10 cellular contexts compared by ENCODE assay signal in genomic region chr11:63531074-63531792, GRCh38. TPM values are rescaled to one million over a fixed set of nuclear protein-coding genes. Genes with fewer than 3 reads are reported as not detected.
DNase-seq lines count a peak whose midpoint lies in the region; ATAC-seq, FAIRE-seq and TF ChIP-seq lines count a peak whose summit lies in the region.
"Not testable (repeated sequence)": the region's sequence is repeated elsewhere in the genome, so short reads cannot be mapped to it uniquely, and the experiment has no call there.
"Had no signal": no experiment of that assay in that cellular context is flagged by ENCODE, and none has a peak within 500 bp of the region (broad histone marks: within the 10 kb centered on the region; RNA-seq: fewer than 3 reads in every experiment).

No MANE protein-coding gene starts in this region.

- H3K4me1 Mint-ChIP-seq in memory B cell: peaks cover 22% of the 10 kb centered on the region

- peak overlapping the region; percentile 43 for H3K27ac Mint-ChIP-seq in memory B cell

- FAIRE-seq in GM12891 (lab: Jason Lieb, UNC): peak; percentile 97

- not testable (repeated sequence) for DNase-seq in GM12891 (ENCODE audit: insufficient read length, low spot score); upper lobe of right lung
- DNase-seq in HPDE6-E6E7 (ENCODE audit: extremely low spot score): peak; percentile 56
- peak; percentile 22 for DNase-seq in SIG-M5 treated with dmso at 0.1 percent for 504 hours (lab: John Stamatoyannopoulos, UW; ENCODE audit: unreplicated experiment)
- peak; percentile 18 to 29 for DNase-seq in activated T-helper 1 cell treated with anti-CD3 and anti-CD28 coated beads, Interleukin-2, amount 50 U/mL, for 16 hours (ENCODE audit: low read depth in 1 of 2, low spot score in 1 of 2)
- peak; percentile 76 for DNase-seq in epithelial cell of prostate (ENCODE audit: low read depth, low spot score)
- peak in 1 of 2 donors; percentile 48 for DNase-seq in memory B cell (ENCODE audit: low spot score in 2 of 2)

- not testable (repeated sequence) for H3K36me3 ChIP-seq in upper lobe of right lung

- H3K4me3 ChIP-seq in upper lobe of right lung: not testable (repeated sequence)

- H3K4me3 Mint-ChIP-seq in memory B cell: peak overlapping the region; percentile 14

- H3K27me3 Mint-ChIP-seq in memory B cell: not testable (repeated sequence)

- ATAC-seq in GM21825 (IDR thresholded peaks at IDR 0.05; ENCODE audit: unreplicated experiment): peak; percentile 81
- ATAC-seq in memory B cell (ENCODE audit: low read depth): peak; percentile 98
- peak; percentile 96 for ATAC-seq in upper lobe of right lung

- H3K36me3 Mint-ChIP-seq in memory B cell: not testable (repeated sequence)

- H3K4me1 ChIP-seq in upper lobe of right lung: peaks cover 22% of the 10 kb centered on the region

- H3K9me3 ChIP-seq in upper lobe of right lung: not testable (repeated sequence)

- not testable (repeated sequence) for H3K27me3 ChIP-seq in upper lobe of right lung

- H3K27ac ChIP-seq in epithelial cell of prostate (peak overlapping the region; percentile 53), upper lobe of right lung (peak overlapping the region; percentile 55)

- not testable (repeated sequence) for H3K9me3 Mint-ChIP-seq in memory B cell

- not testable (repeated sequence) for TF ChIP-seq POLR2A in GM12891 (IDR thresholded peaks at IDR 0.05; ENCODE audit: low read depth, low read length)

- TF ChIP-seq CTCF in upper lobe of right lung (IDR thresholded peaks at IDR 0.05): not testable (repeated sequence)

- intact Hi-C loops in upper lobe of right lung (cut with DNase I): not testable (repeated sequence)

TF ChIP-seq in GM12891, 5 proteins besides CTCF, POLR2A, EP300 and RAD21:
- peak; percentile 93 for TF ChIP-seq POU2F2 (IDR thresholded peaks at IDR 0.05; ENCODE audit: low read depth, low read length)

RNA-seq across cellular contexts. Expression of gene PLAAT4, which starts 5.4 kb away (rescaled TPM):
- 16.0 TPM for polyA plus RNA-seq in GM12891 (2012; ENCODE audit: low read depth, missing spikeins)
- 185 TPM for total RNA-seq in upper lobe of right lung

RNA-seq across cellular contexts. Expression of gene LGALS12, which starts 25.3 kb away (rescaled TPM):
- 0.10 TPM for polyA plus RNA-seq in GM12891 (2012; ENCODE audit: low read depth, missing spikeins)
- total RNA-seq in upper lobe of right lung: 0.49 TPM

RNA-seq across cellular contexts. Expression of gene PLAAT2, which starts 31.9 kb away (rescaled TPM):
- 9.7 TPM for polyA plus RNA-seq in GM12891 (2012; ENCODE audit: low read depth, missing spikeins)
- 4.2 TPM for total RNA-seq in upper lobe of right lung
- total RNA-seq: suprapubic skin had no signal

RNA-seq across cellular contexts. Expression of gene PLAAT5, which starts 40.3 kb away (rescaled TPM):
- polyA plus RNA-seq in GM12891 (2012; ENCODE audit: low read depth, missing spikeins): not detected
- total RNA-seq in upper lobe of right lung: 3.6 TPM
- total RNA-seq: T-helper 1 cell treated with Interleukin-12 subunit alpha and Interleukin-12 subunit beta and Interleukin-4 antibody, amounts not matched to agents 30 ng/mL and 1 ng/mL, for 36 hours had no signal
